ENCODE assay signal across 1 cellular context in genomic region chr5:178113141-178113787, GRCh38.
TF ChIP-seq lines count a peak whose summit lies in the region.

TSS of gene N4BP3 (plus strand) at chr5:178113532. CDS start at chr5:178119584, 6,052 bp downstream.

TF ChIP-seq in GM12878, 131 proteins besides CTCF, POLR2A, EP300 and RAD21 (continued from another document and continues in another):
- TF ChIP-seq NFIC (IDR thresholded peaks at IDR 0.05; ENCODE audit: low read depth, low read length) (no peak), MEF2A (IDR thresholded peaks at IDR 0.05; ENCODE audit: insufficient read depth, low read depth, low read length) (no peak), NR2C2 (IDR thresholded peaks at IDR 0.05; ENCODE audit: borderline replicate concordance, control insufficient read depth, insufficient read length, low read depth) (no peak), IRF5 (IDR thresholded peaks at IDR 0.05; ENCODE audit: borderline replicate concordance) (no peak), E2F4 (IDR thresholded peaks at IDR 0.05; ENCODE audit: low read depth, low read length) (no peak; the same call in none of the 2 replicates), ZNF24 (IDR thresholded peaks at IDR 0.05) (peak; percentile 53; the same call in 1 of the 2 replicates), CHD2 (IDR thresholded peaks at IDR 0.05; ENCODE audit: borderline replicate concordance, low read depth, low read length) (peak; percentile 57; the same call in 1 of the 2 replicates), ZNF207 (IDR thresholded peaks at IDR 0.05; ENCODE audit: borderline replicate concordance) (peak; percentile 52; the same call in 1 of the 2 replicates), MTA2 (IDR thresholded peaks at IDR 0.05; ENCODE audit: low read depth) (no peak), JUNB (IDR thresholded peaks at IDR 0.05) (no peak), PAX5 (IDR thresholded peaks at IDR 0.05; ENCODE audit: borderline replicate concordance, low read depth, low read length) (peak; percentile 82), RCOR1 (conservative IDR thresholded peaks at IDR 0.05; ENCODE audit: low read depth, low read length) (0 out of 2 replicates have a peak, but pooled peaks have one; percentile 33), NFXL1 (IDR thresholded peaks at IDR 0.05; ENCODE audit: borderline replicate concordance) (no peak), SMARCA5 (IDR thresholded peaks at IDR 0.05) (0 out of 2 replicates have a peak, but pooled peaks have one; percentile 72), STAT1 (conservative IDR thresholded peaks at IDR 0.05) (no peak), SPI1 (IDR thresholded peaks at IDR 0.05; ENCODE audit: borderline replicate concordance, insufficient read depth, low read depth, low read length) (no peak), SUPT20H (IDR thresholded peaks at IDR 0.05; ENCODE audit: borderline replicate concordance, control insufficient read depth, low read depth, low read length) (no peak), SMC3 (IDR thresholded peaks at IDR 0.05; ENCODE audit: borderline replicate concordance, low read length) (no peak), BRCA1 (IDR thresholded peaks at IDR 0.05; ENCODE audit: low read depth, low read length) (no peak), ZNF622 (IDR thresholded peaks at IDR 0.05) (no peak), CEBPB (IDR thresholded peaks at IDR 0.05; ENCODE audit: borderline replicate concordance in 1 of 2, low read depth in 2 of 2, low read length in 2 of 2) (no peak), TCF12 (IDR thresholded peaks at IDR 0.05; ENCODE audit: low read depth, low read length) (peak; percentile 59; the same call in 1 of the 2 replicates), POU2F2 (IDR thresholded peaks at IDR 0.05; ENCODE audit: borderline replicate concordance, low read depth, low read length) (no peak), POLR2AphosphoS2 (IDR thresholded peaks at IDR 0.05; ENCODE audit: low read depth, low read length) (0 out of 2 replicates have a peak, but pooled peaks have one; percentile 13), MXI1 (IDR thresholded peaks at IDR 0.05; ENCODE audit: low read depth, low read length) (peak; percentile 57; the same call in 1 of the 2 replicates), MLLT1 (IDR thresholded peaks at IDR 0.05) (no peak), SIN3A (IDR thresholded peaks at IDR 0.05; ENCODE audit: low read depth, low read length) (peak; percentile 57; the same call in 1 of the 2 replicates), RFX5 (IDR thresholded peaks at IDR 0.05; ENCODE audit: low read depth, low read length) (no peak), CREM (IDR thresholded peaks at IDR 0.05; ENCODE audit: low read depth) (no peak; the same call in 1 of the 2 replicates), NR2F1 (conservative IDR thresholded peaks at IDR 0.05) (peak; percentile 88), YBX1 (IDR thresholded peaks at IDR 0.05) (no peak), LARP7 (IDR thresholded peaks at IDR 0.05) (peak; percentile 91), SKIL (IDR thresholded peaks at IDR 0.05; ENCODE audit: low read depth, poor library complexity, severe bottlenecking) (no peak), RELA (IDR thresholded peaks at IDR 0.05; ENCODE audit: borderline replicate concordance, partially characterized antibody) (peak; percentile 49), KLF5 (IDR thresholded peaks at IDR 0.05; ENCODE audit: partially characterized antibody) (peak; percentile 67), DPF2 (IDR thresholded peaks at IDR 0.05) (peak; percentile 84), ZBED1 (IDR thresholded peaks at IDR 0.05; ENCODE audit: borderline replicate concordance) (no peak), CREB1 (IDR thresholded peaks at IDR 0.05; ENCODE audit: low read depth) (no peak), NR2C1 (IDR thresholded peaks at IDR 0.05) (peak; percentile 59), HDAC2 (IDR thresholded peaks at IDR 0.05) (no peak), MEF2B (IDR thresholded peaks at IDR 0.05; ENCODE audit: partially characterized antibody, poor library complexity, severe bottlenecking) (no peak), SP1 (IDR thresholded peaks at IDR 0.05; ENCODE audit: low read depth, low read length) (peak; percentile 94), BHLHE40 (IDR thresholded peaks at IDR 0.05; ENCODE audit: borderline replicate concordance in 1 of 2, low read depth in 2 of 2, low read length in 1 of 2) (peak; percentile 59 to 90; a peak in 3 of 4 replicates), ZNF592 (IDR thresholded peaks at IDR 0.05) (0 out of 2 replicates have a peak, but pooled peaks have one; percentile 21), E4F1 (IDR thresholded peaks at IDR 0.05; ENCODE audit: borderline replicate concordance, partially characterized antibody) (no peak), PBX3 (IDR thresholded peaks at IDR 0.05; ENCODE audit: insufficient replicate concordance, low read depth, low read length) (no peak)
